Comparison of ENCODE assay signal across 14 cellular contexts in the genomic region with DNA sequence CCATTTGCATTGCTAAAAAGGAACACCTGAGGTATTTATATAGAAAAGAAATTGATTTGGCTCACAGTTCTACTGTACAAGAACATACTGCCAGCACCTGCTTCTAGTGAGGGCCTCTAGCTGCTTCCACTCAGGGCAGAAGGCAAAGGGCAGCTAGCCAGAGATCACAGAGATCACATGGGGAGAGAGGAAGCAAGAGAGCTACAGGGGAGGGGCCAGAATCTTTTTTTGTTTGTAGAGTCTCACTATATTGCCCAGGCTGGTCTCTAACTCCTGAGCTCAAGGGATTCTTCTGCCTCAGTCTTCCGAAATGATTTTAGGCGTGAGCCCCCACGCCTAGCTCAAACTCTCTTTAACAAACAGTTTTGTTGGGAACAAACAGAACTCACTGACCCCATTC.
"Had no signal": no experiment of that assay in that cellular context is flagged by ENCODE, and none has a peak within 500 bp of the region (broad histone marks: within the 10 kb centered on the region; RNA-seq: fewer than 3 reads in every experiment).

No MANE protein-coding gene starts in this region.

- H3K4me3 ChIP-seq: heart left ventricle, transverse colon had no signal

- H3K9me3 Mint-ChIP-seq: effector memory CD8-positive, alpha-beta T cell; nephron had no signal

- H3K27ac Mint-ChIP-seq: nephron, T-helper 17 cell had no signal

- H3K9me3 ChIP-seq: heart left ventricle, transverse colon had no signal

- H3K4me3 Mint-ChIP-seq: effector memory CD8-positive, alpha-beta T cell; nephron; T-helper 17 cell had no signal

- H3K36me3 ChIP-seq: heart left ventricle, transverse colon had no signal

- ATAC-seq: activated CD4-positive, CD25-positive, alpha-beta regulatory T cell treated with anti-CD3 and anti-CD28 coated beads, Interleukin-2, amount 50 U/mL, for 24 hours; effector memory CD8-positive, alpha-beta T cell; heart left ventricle; right cardiac atrium; stimulated activated naive CD8-positive, alpha-beta T cell treated with anti-CD3 and anti-CD28 coated beads, Interleukin-15, Interleukin-2, amounts not matched to agents 100 U/mL and 50 U/mL, for 24 hours; T-helper 17 cell had no signal

- DNase-seq: activated naive CD4-positive, alpha-beta T cell; activated T-cell treated with anti-CD3 and anti-CD28 coated beads for 4 hours; anterior cingulate cortex; dermis blood vessel endothelial cell; effector memory CD8-positive, alpha-beta T cell; foreskin melanocyte; heart left ventricle; occipital lobe; right cardiac atrium; stimulated activated naive CD8-positive, alpha-beta T cell treated with anti-CD3 and anti-CD28 coated beads, Interleukin-15, Interleukin-2, amounts not matched to agents 100 U/mL and 50 U/mL, for 24 hours; T-helper 17 cell; transverse colon had no signal

- H3K27me3 Mint-ChIP-seq: effector memory CD8-positive, alpha-beta T cell had no signal

- H3K27ac ChIP-seq: heart left ventricle, transverse colon had no signal
